In genomic region chr11:5605849-5606248, GRCh38 we compare ENCODE assay signal across 1 cellular context.
TF ChIP-seq lines count a peak whose summit lies in the region.

No MANE protein-coding gene starts in this region.

TF ChIP-seq in GM12878, 131 proteins besides CTCF, POLR2A, EP300 and RAD21:
- TF ChIP-seq, protein P1, sequence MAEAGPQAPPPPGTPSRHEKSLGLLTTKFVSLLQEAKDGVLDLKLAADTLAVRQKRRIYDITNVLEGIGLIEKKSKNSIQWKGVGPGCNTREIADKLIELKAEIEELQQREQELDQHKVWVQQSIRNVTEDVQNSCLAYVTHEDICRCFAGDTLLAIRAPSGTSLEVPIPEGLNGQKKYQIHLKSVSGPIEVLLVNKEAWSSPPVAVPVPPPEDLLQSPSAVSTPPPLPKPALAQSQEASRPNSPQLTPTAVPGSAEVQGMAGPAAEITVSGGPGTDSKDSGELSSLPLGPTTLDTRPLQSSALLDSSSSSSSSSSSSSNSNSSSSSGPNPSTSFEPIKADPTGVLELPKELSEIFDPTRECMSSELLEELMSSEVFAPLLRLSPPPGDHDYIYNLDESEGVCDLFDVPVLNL (IDR thresholded peaks at IDR 0.05; ENCODE audit: low read depth, low read length): no peak
- peak; percentile 38; the same call in 1 of the 2 replicates for TF ChIP-seq SMC3 (IDR thresholded peaks at IDR 0.05; ENCODE audit: borderline replicate concordance, low read length)
